11 cellular contexts compared by ENCODE assay signal in genomic region chr17:37541880-37542675, GRCh38. TPM values are rescaled to one million over a fixed set of nuclear protein-coding genes. Genes with fewer than 3 reads are reported as not detected.
DNase-seq lines count a peak whose midpoint lies in the region; ATAC-seq, FAIRE-seq and TF ChIP-seq lines count a peak whose summit lies in the region.
"Had no signal": no experiment of that assay in that cellular context is flagged by ENCODE, and none has a peak within 500 bp of the region (broad histone marks: within the 10 kb centered on the region; RNA-seq: fewer than 3 reads in every experiment).

No MANE protein-coding gene starts in this region.

- H4K5ac ChIP-seq in H1 (ENCODE audit: insufficient read length, low read depth, low read length), result no peak overlapping the region

- no peak for TF ChIP-seq CTCF in H1 (IDR thresholded peaks at IDR 0.05; ENCODE audit: control extremely low read depth in 1 of 3, insufficient read depth in 1 of 3, low read depth in 1 of 3, low read length in 3 of 3)
- TF ChIP-seq CTCF in neural progenitor cell (IDR thresholded peaks at IDR 0.05), result no peak

- H3K4ac ChIP-seq in H1 (replicated peaks; ENCODE audit: insufficient read length, low read depth, low read length), result no peak overlapping the region

- 91% methylated on average over 9 of the region's 9 CpGs; no CpG with 5 or more reads in 1 of the 2 experiments for WGBS in H1 (ENCODE audit: extremely low coverage in 1 of 2, insufficient coverage in 1 of 2, insufficient read length in 1 of 2, insufficient replicate concordance in 2 of 2, low coverage in 1 of 2, low lambda C conversion rate in 2 of 2, missing lambda C conversion rate in 1 of 2), 2 experiments

- H3K4me1 Mint-ChIP-seq in activated CD4-positive, alpha-beta memory T cell treated with anti-CD3 and anti-CD28 coated beads for 36 hours (ENCODE audit: low read depth), result peaks cover 24% of the 10 kb centered on the region
- H3K4me1 Mint-ChIP-seq in activated CD4-positive, alpha-beta memory T cell treated with anti-CD3 and anti-CD28 coated beads, Interleukin-2, amount 10 ng/mL, durations not matched to agents 7 days and 5 days, result peaks cover 5% of the 10 kb centered on the region
- peaks cover 15% of the 10 kb centered on the region for H3K4me1 Mint-ChIP-seq in neural progenitor cell

- H2BK12ac ChIP-seq in H1 (ENCODE audit: low read depth, low read length), result no peak overlapping the region

- H2BK20ac ChIP-seq in H1 (ENCODE audit: low read length), result no peak overlapping the region

- H4K91ac ChIP-seq in H1 (replicated peaks; ENCODE audit: insufficient read length, low read length), result no peak overlapping the region

- peaks cover 24% of the 10 kb centered on the region for H3F3A ChIP-seq in neural progenitor cell (ENCODE audit: low read depth)

- H3K36me3 ChIP-seq in H1 (ENCODE audit: control insufficient read depth in 2 of 4, insufficient read depth in 4 of 4, low read length in 3 of 4) (peaks cover 4 to 30% (median 19%) of the 10 kb centered on the region in 4 experiments), neural progenitor cell (peaks cover 9% of the 10 kb centered on the region)

- no peak overlapping the region for H3K18ac ChIP-seq in H1 (ENCODE audit: extremely low read depth, low read length)

- peak overlapping the region in 1 of 2 experiments; percentile 2; a peak in 2 of 4 replicates for H3K4me2 ChIP-seq in H1 (ENCODE audit: insufficient read depth in 1 of 2, low read depth in 2 of 2, low read length in 2 of 2)
- H3K4me2 ChIP-seq in neural progenitor cell, result peak overlapping the region; percentile 36

- no peak overlapping the region for H3K56ac ChIP-seq in H1 (replicated peaks; ENCODE audit: insufficient read length, low read depth, low read length)

- H3K4me3 Mint-ChIP-seq in activated CD4-positive, alpha-beta memory T cell treated with anti-CD3 and anti-CD28 coated beads for 36 hours, result no peak overlapping the region
- H3K4me3 Mint-ChIP-seq in activated CD4-positive, alpha-beta memory T cell treated with anti-CD3 and anti-CD28 coated beads, Interleukin-2, amount 10 ng/mL, durations not matched to agents 7 days and 5 days, result no peak overlapping the region
- no peak overlapping the region for H3K4me3 Mint-ChIP-seq in neural progenitor cell

- H3K4me1 ChIP-seq in H1 (replicated peaks in 1 of 4; ENCODE audit: control insufficient read depth in 3 of 4, insufficient read depth in 4 of 4, low read length in 3 of 4), result peaks cover 0 to 9% (median 2%) of the 10 kb centered on the region in 4 experiments; a peak in 3 of 7 replicates
- H3K4me1 ChIP-seq in neural progenitor cell, result peaks cover 27% of the 10 kb centered on the region
- H3K4me1 ChIP-seq: gastrocnemius medialis had no signal

- no peak overlapping the region for H2AFZ ChIP-seq in H1 (ENCODE audit: low read length)
- H2AFZ ChIP-seq in neural progenitor cell (replicated peaks), result no peak overlapping the region

- H2BK120ac ChIP-seq in H1 (replicated peaks; ENCODE audit: low read depth, low read length), result no peak overlapping the region

- no peaks in the 10 kb centered on the region for H4K20me1 ChIP-seq in H1 (replicated peaks in 1 of 2; ENCODE audit: control insufficient read depth in 1 of 2, insufficient read depth in 2 of 2, low read length in 2 of 2)
- H4K20me1 ChIP-seq in neural progenitor cell (ENCODE audit: low read depth), result peaks cover 39% of the 10 kb centered on the region

- no peaks in the 10 kb centered on the region for H3K9me3 Mint-ChIP-seq in activated CD4-positive, alpha-beta memory T cell treated with anti-CD3 and anti-CD28 coated beads for 36 hours
- H3K9me3 Mint-ChIP-seq in activated CD4-positive, alpha-beta memory T cell treated with anti-CD3 and anti-CD28 coated beads, Interleukin-2, amount 10 ng/mL, durations not matched to agents 7 days and 5 days, result no peaks in the 10 kb centered on the region
- no peaks in the 10 kb centered on the region for H3K9me3 Mint-ChIP-seq in neural progenitor cell

- no peak for ATAC-seq in HG03571 (IDR thresholded peaks at IDR 0.05; ENCODE audit: unreplicated experiment)
- ATAC-seq: gastrocnemius medialis had no signal

- no peak for FAIRE-seq in H1 (lab: Jason Lieb, UNC)

- DNase-seq in activated CD4-positive, alpha-beta memory T cell treated with anti-CD3 and anti-CD28 coated beads for 36 hours, result no peak
- DNase-seq in activated CD4-positive, alpha-beta memory T cell treated with anti-CD3 and anti-CD28 coated beads, Interleukin-2, amount 10 ng/mL, durations not matched to agents 7 days and 5 days, result no peak
- DNase-seq in OCI-M1 (lab: John Stamatoyannopoulos, UW), result peak; percentile 34
- DNase-seq in H1 (ENCODE audit: low read depth in 1 of 2, low spot score in 2 of 2), result no peak
- DNase-seq in neural progenitor cell (ENCODE audit: low spot score), result no peak
- no peak for DNase-seq in caudate nucleus (lab: John Stamatoyannopoulos, UW)
- DNase-seq in occipital lobe (lab: John Stamatoyannopoulos, UW), result no peak
- DNase-seq: gastrocnemius medialis, NCI-H1436, spleen had no signal

- no peak for TF ChIP-seq POLR2A in H1 (IDR thresholded peaks at IDR 0.05; ENCODE audit: control extremely low read depth in 1 of 2, low read depth in 2 of 2, low read length in 2 of 2)

- CTCF ChIA-PET in activated CD4-positive, alpha-beta memory T cell treated with anti-CD3 and anti-CD28 coated beads for 36 hours (lab: Charles Lee), result interaction anchor here (1.3 kb wide), 1 partner anchor 15 kb away, joined by 4 read pairs; no protein-coding TSS in a partner anchor
- CTCF ChIA-PET in activated CD4-positive, alpha-beta memory T cell treated with anti-CD3 and anti-CD28 coated beads, Interleukin-2, amount 10 ng/mL, durations not matched to agents 7 days and 5 days (lab: Charles Lee), result no interaction called here
- CTCF ChIA-PET in H1 (lab: Charles Lee; ENCODE audit: partially characterized antibody), result interaction anchor here (0.7 to 2.0 kb wide), 6 partner anchors 14 to 104 kb away, joined by 3 to 19 read pairs (median 4); no protein-coding TSS in a partner anchor

- intact Hi-C loops in activated CD4-positive, alpha-beta memory T cell treated with anti-CD3 and anti-CD28 coated beads for 36 hours (cut with micrococcal nuclease), result loop anchor here (2.0 to 10.0 kb wide), 2 partner anchors 63 to 103 kb away; partner anchors contain the start of gene DDX52

- H3K9ac ChIP-seq in H1 (replicated peaks in 1 of 4; ENCODE audit: extremely low read depth in 1 of 4, low read depth in 3 of 4, low read length in 3 of 4) (no peak overlapping the region), neural progenitor cell (no peak overlapping the region)

- H3K79me2 ChIP-seq in H1 (ENCODE audit: control insufficient read depth in 1 of 2, insufficient read depth in 2 of 2, low read length in 2 of 2) (0 out of 4 replicates have a peak, but pooled peaks cover 0 to 5% of the 10 kb centered on the region in 2 experiments), neural progenitor cell (ENCODE audit: low read depth) (peaks cover 7% of the 10 kb centered on the region)

- H3K27me3 Mint-ChIP-seq in activated CD4-positive, alpha-beta memory T cell treated with anti-CD3 and anti-CD28 coated beads for 36 hours, result no peaks in the 10 kb centered on the region
- H3K27me3 Mint-ChIP-seq in activated CD4-positive, alpha-beta memory T cell treated with anti-CD3 and anti-CD28 coated beads, Interleukin-2, amount 10 ng/mL, durations not matched to agents 7 days and 5 days, result no peaks in the 10 kb centered on the region
- H3K27me3 Mint-ChIP-seq in neural progenitor cell (ENCODE audit: insufficient read depth, low read depth), result peaks cover 2% of the 10 kb centered on the region

- no peak overlapping the region for H2BK15ac ChIP-seq in H1 (ENCODE audit: low read length)

- POLR2A ChIA-PET in activated CD4-positive, alpha-beta memory T cell treated with anti-CD3 and anti-CD28 coated beads for 36 hours (lab: Charles Lee), result no interaction called here
- POLR2A ChIA-PET in activated CD4-positive, alpha-beta memory T cell treated with anti-CD3 and anti-CD28 coated beads, Interleukin-2, amount 10 ng/mL, durations not matched to agents 7 days and 5 days (lab: Charles Lee), result no interaction called here
- POLR2A ChIA-PET in H1 (lab: Charles Lee; ENCODE audit: partially characterized antibody), result interaction anchor here (0.6 to 1.4 kb wide), 7 partner anchors 8 to 422 kb away, joined by 3 to 4 read pairs (median 3); partner anchors contain the start of gene SYNRG

- H3K27ac ChIP-seq in H1 (ENCODE audit: low read depth, low read length) (no peak overlapping the region), neural progenitor cell (peak overlapping the region; percentile 29), caudate nucleus (ENCODE audit: low read depth, low read length) (no peak overlapping the region)
- H3K27ac ChIP-seq: gastrocnemius medialis, spleen had no signal

- H3K27ac Mint-ChIP-seq in activated CD4-positive, alpha-beta memory T cell treated with anti-CD3 and anti-CD28 coated beads for 36 hours, result peak overlapping the region; percentile 77
- H3K27ac Mint-ChIP-seq in activated CD4-positive, alpha-beta memory T cell treated with anti-CD3 and anti-CD28 coated beads, Interleukin-2, amount 10 ng/mL, durations not matched to agents 7 days and 5 days, result no peak overlapping the region
- H3K27ac Mint-ChIP-seq in neural progenitor cell, result no peak overlapping the region

- H2BK5ac ChIP-seq in H1 (ENCODE audit: low read depth, low read length), result no peak overlapping the region; the same call in 1 of the 2 replicates

- no peaks in the 10 kb centered on the region for H3K23me2 ChIP-seq in H1 (ENCODE audit: low read depth, low read length)

- no peak for TF ChIP-seq RAD21 in H1 (IDR thresholded peaks at IDR 0.05 in 1 of 2, conservative IDR thresholded peaks at IDR 0.05 in 1 of 2; ENCODE audit: low read depth in 2 of 2, low read length in 2 of 2)

- no peak overlapping the region for H4K8ac ChIP-seq in H1 (ENCODE audit: extremely low read depth, insufficient read depth, low read length)

- no peak overlapping the region for H3K14ac ChIP-seq in H1 (ENCODE audit: insufficient read length)

- H3K79me1 ChIP-seq in H1 (ENCODE audit: low read depth, low read length), result no peaks in the 10 kb centered on the region

- no peak overlapping the region for H3K4me3 ChIP-seq in H1 (ENCODE audit: extremely low read depth in 1 of 4, insufficient read depth in 2 of 4, low read depth in 3 of 4, low read length in 4 of 4)
- no peak overlapping the region for H3K4me3 ChIP-seq in neural progenitor cell
- H3K4me3 ChIP-seq: gastrocnemius medialis, spleen had no signal

- no peak overlapping the region for H3K23ac ChIP-seq in H1 (ENCODE audit: insufficient read length)

- H3K9me3 ChIP-seq in H1 (ENCODE audit: insufficient read depth in 2 of 2, low read depth in 1 of 2, low read length in 1 of 2) (no peaks in the 10 kb centered on the region), neural progenitor cell (ENCODE audit: low read depth) (no peaks in the 10 kb centered on the region)
- H3K9me3 ChIP-seq: gastrocnemius medialis, spleen had no signal

- H3K27me3 ChIP-seq in H1 (replicated peaks in 1 of 4; ENCODE audit: control insufficient read depth in 3 of 4, extremely low read depth in 1 of 4, insufficient read depth in 3 of 4, low read length in 3 of 4) (no peaks in the 10 kb centered on the region), neural progenitor cell (no peaks in the 10 kb centered on the region)
- H3K27me3 ChIP-seq: gastrocnemius medialis, spleen had no signal

- TF ChIP-seq EP300 in H1 (IDR thresholded peaks at IDR 0.05; ENCODE audit: borderline replicate concordance in 1 of 2, low read depth in 2 of 2, low read length in 2 of 2), result no peak

- H3K36me3 Mint-ChIP-seq in activated CD4-positive, alpha-beta memory T cell treated with anti-CD3 and anti-CD28 coated beads for 36 hours, result peaks cover 39% of the 10 kb centered on the region
- H3K36me3 Mint-ChIP-seq in activated CD4-positive, alpha-beta memory T cell treated with anti-CD3 and anti-CD28 coated beads, Interleukin-2, amount 10 ng/mL, durations not matched to agents 7 days and 5 days (ENCODE audit: low read depth), result peaks cover 70% of the 10 kb centered on the region
- H3K36me3 Mint-ChIP-seq in neural progenitor cell, result peaks cover 37% of the 10 kb centered on the region

- H2AK5ac ChIP-seq in H1 (ENCODE audit: low read depth, low read length), result no peak overlapping the region

RNA-seq across cellular contexts. Expression of gene DUSP14, which starts 52.4 kb away (rescaled TPM):
- total RNA-seq in activated CD4-positive, alpha-beta memory T cell treated with anti-CD3 and anti-CD28 coated beads for 36 hours, result 10 to 100 TPM; 17.4 to 19.0 TPM
- total RNA-seq in activated CD4-positive, alpha-beta memory T cell treated with anti-CD3 and anti-CD28 coated beads, Interleukin-2, amount 10 ng/mL, durations not matched to agents 7 days and 5 days, result 10 to 100 TPM; 14.6 to 16.3 TPM
- total RNA-seq in H1 (2021; fragmentation: NEBNext Ultra II Directional; extraction: Animal tissue kit (Norgen Biotek cat#: 25700)), result 20.7 and 22.1 TPM in 2 replicates
- polyA plus RNA-seq in H1 (2011; rRNA removed), result 35.2 and 37.9 TPM in 2 replicates
- polyA plus RNA-seq in H1 (2011; cell fraction: cytosol; rRNA removed), result 36.4 TPM
- polyA plus RNA-seq in H1 (2011; cell fraction: nucleus; rRNA removed), result 28.1 TPM
- 20.7 to 25.5 TPM (median 22.4 TPM) in 4 replicates for polyA plus RNA-seq in H1 (2012, experiment 1 of 2)
- 30.6 TPM for polyA plus RNA-seq in H1 (2012, experiment 2 of 2)
- 17.9 TPM for polyA plus RNA-seq in H1 (2013, experiment 1 of 2)
- polyA plus RNA-seq in H1 (2013, experiment 2 of 2), result 17.6 TPM
- polyA minus RNA-seq in H1 (2011; rRNA and poly(A)+ RNA removed), result 33.6 and 34.0 TPM in 2 replicates
- polyA minus RNA-seq in H1 (2011; cell fraction: cytosol; rRNA and poly(A)+ RNA removed), result 17.0 TPM
- 9.7 TPM for polyA minus RNA-seq in H1 (2011; cell fraction: nucleus; rRNA and poly(A)+ RNA removed)
- total RNA-seq in neural progenitor cell (ENCODE audit: low replicate concordance) (17.3 and 21.6 TPM in 2 replicates), occipital lobe (11.2 TPM)
